1 cellular context compared by ENCODE assay signal in the genomic region with DNA sequence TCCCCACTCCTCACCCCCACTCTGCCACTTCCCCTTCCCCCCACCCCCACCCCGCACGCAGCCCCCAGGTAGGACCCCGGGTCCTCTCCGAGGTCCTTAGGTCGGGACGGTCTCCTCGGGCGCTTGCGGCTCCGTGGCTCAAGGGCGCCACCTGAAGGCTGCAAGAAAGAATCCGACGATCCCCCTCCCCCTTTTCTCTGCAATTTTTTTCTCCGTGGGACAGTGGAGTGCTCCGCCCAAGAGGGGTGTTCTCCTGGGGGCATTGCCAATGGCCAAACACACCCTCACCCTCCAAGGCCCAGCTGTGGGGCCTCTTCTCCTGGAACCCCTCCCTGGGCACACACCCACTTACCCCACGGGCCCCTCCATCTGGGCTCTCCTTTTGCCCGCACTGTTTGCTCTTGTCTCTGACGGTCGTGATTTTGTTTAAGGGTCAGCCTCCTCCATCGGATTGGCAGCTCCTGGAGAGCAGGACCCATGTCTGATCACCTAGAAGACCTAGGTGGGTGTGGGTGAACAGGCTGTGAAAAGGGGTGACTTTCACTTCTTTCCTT.
A peak's percentile ranks its signal among the peaks of the same experiment; 100 is the strongest.
TF ChIP-seq lines count a peak whose summit lies in the region.

No MANE protein-coding gene starts in this region.

TF ChIP-seq in H1, 55 proteins besides CTCF, POLR2A, EP300 and RAD21:
- TF ChIP-seq EZH2 (IDR thresholded peaks at IDR 0.05; ENCODE audit: low read depth, low read length, severe bottlenecking) (no peak), HDAC6 (IDR thresholded peaks at IDR 0.05; ENCODE audit: low read depth, low read length) (no peak), EGR1 (IDR thresholded peaks at IDR 0.05; ENCODE audit: borderline replicate concordance, low read depth, low read length) (no peak), TBP (IDR thresholded peaks at IDR 0.05; ENCODE audit: low read depth, low read length) (no peak), HDAC2 (IDR thresholded peaks at IDR 0.05; ENCODE audit: borderline replicate concordance in 1 of 2, low read depth in 2 of 2, low read length in 2 of 2) (peak in 1 of 2 experiments; percentile 72; a peak in 1 of 4 replicates), KDM1A (IDR thresholded peaks at IDR 0.05; ENCODE audit: borderline replicate concordance, low read length) (peak; percentile 85; the same call in 1 of the 2 replicates), E2F6 (IDR thresholded peaks at IDR 0.05) (no peak), SIN3A (conservative IDR thresholded peaks at IDR 0.05 in 1 of 2, IDR thresholded peaks at IDR 0.05 in 1 of 2; ENCODE audit: low read depth in 1 of 2, low read length in 2 of 2) (0 out of 4 replicates have a peak, but pooled peaks of 1 of the 2 experiments have one; percentile 8), ATF3 (IDR thresholded peaks at IDR 0.05; ENCODE audit: insufficient read depth, low read depth, low read length) (no peak), SRF (IDR thresholded peaks at IDR 0.05; ENCODE audit: low read depth, low read length) (no peak), BACH1 (IDR thresholded peaks at IDR 0.05; ENCODE audit: low read length) (peak; percentile 48; the same call in 1 of the 2 replicates), KDM4A (IDR thresholded peaks at IDR 0.05; ENCODE audit: low read depth, low read length, severe bottlenecking) (no peak), NANOG (IDR thresholded peaks at IDR 0.05; ENCODE audit: insufficient read depth, low read depth, low read length, poor library complexity, severe bottlenecking) (no peak), CBX5 (IDR thresholded peaks at IDR 0.05; ENCODE audit: low read depth, low read length) (no peak), POU5F1 (IDR thresholded peaks at IDR 0.05; ENCODE audit: low read depth, low read length) (no peak), SUZ12 (IDR thresholded peaks at IDR 0.05; ENCODE audit: low read length) (no peak)
